3 cellular contexts compared by ENCODE assay signal in genomic region chr2:18911416-18911815, GRCh38.
TF ChIP-seq lines count a peak whose summit lies in the region.

No MANE protein-coding gene starts in this region.

TF ChIP-seq in SK-N-SH, 30 proteins besides CTCF, POLR2A, EP300 and RAD21 (continued from another document):
- TF ChIP-seq TEAD4 (IDR thresholded peaks at IDR 0.05; ENCODE audit: borderline replicate concordance, insufficient read depth) (no peak), CHD2 (IDR thresholded peaks at IDR 0.05; ENCODE audit: low read length, partially characterized antibody) (no peak), SIN3A (IDR thresholded peaks at IDR 0.05; ENCODE audit: borderline replicate concordance, low read depth, low read length) (no peak), ZBTB33 (IDR thresholded peaks at IDR 0.05; ENCODE audit: borderline replicate concordance, low read depth) (no peak), MXI1 (IDR thresholded peaks at IDR 0.05; ENCODE audit: low read depth, low read length) (no peak), FOXJ3 (CRISPR knock-in tag; IDR thresholded peaks at IDR 0.05) (no peak), NFIC (IDR thresholded peaks at IDR 0.05; ENCODE audit: borderline replicate concordance) (no peak), IRF3 (IDR thresholded peaks at IDR 0.05; ENCODE audit: low read depth, low read length) (no peak), USF1 (IDR thresholded peaks at IDR 0.05; ENCODE audit: borderline replicate concordance, low read depth) (no peak)

TF ChIP-seq in SK-N-SH treated with all-trans-retinoic acid at 6 μM for 48 hours, 23 proteins besides CTCF, POLR2A, EP300 and RAD21 (continued from another document):
- TF ChIP-seq ISL1 (CRISPR knock-in tag; IDR thresholded peaks at IDR 0.05) (no peak), ZC3H10 (CRISPR knock-in tag; IDR thresholded peaks at IDR 0.05) (no peak), BACH2 (CRISPR knock-in tag; IDR thresholded peaks at IDR 0.05; ENCODE audit: borderline replicate concordance) (no peak), TSHZ2 (CRISPR knock-in tag; IDR thresholded peaks at IDR 0.05) (no peak), ZFP3 (CRISPR knock-in tag; IDR thresholded peaks at IDR 0.05) (no peak), SNAI2 (CRISPR knock-in tag; IDR thresholded peaks at IDR 0.05) (no peak), PATZ1 (CRISPR knock-in tag; IDR thresholded peaks at IDR 0.05; ENCODE audit: borderline replicate concordance) (no peak), GLIS3 (CRISPR knock-in tag; IDR thresholded peaks at IDR 0.05) (no peak), CSRNP3 (CRISPR knock-in tag; IDR thresholded peaks at IDR 0.05) (no peak), TOX (CRISPR knock-in tag; IDR thresholded peaks at IDR 0.05; ENCODE audit: borderline replicate concordance) (no peak), TCF4 (CRISPR knock-in tag; IDR thresholded peaks at IDR 0.05; ENCODE audit: borderline replicate concordance) (no peak), OSR1 (CRISPR knock-in tag; IDR thresholded peaks at IDR 0.05) (no peak), CSDC2 (CRISPR knock-in tag; IDR thresholded peaks at IDR 0.05) (no peak), RARB (CRISPR knock-in tag; IDR thresholded peaks at IDR 0.05) (no peak), POU6F1 (CRISPR knock-in tag; IDR thresholded peaks at IDR 0.05; ENCODE audit: borderline replicate concordance, low read depth) (no peak), CREB5 (CRISPR knock-in tag; IDR thresholded peaks at IDR 0.05; ENCODE audit: low read depth) (no peak), ESRRG (CRISPR knock-in tag; IDR thresholded peaks at IDR 0.05) (no peak)

TF ChIP-seq in H1, 55 proteins besides CTCF, POLR2A, EP300 and RAD21 (continued from another document):
- TF ChIP-seq ATF3 (IDR thresholded peaks at IDR 0.05; ENCODE audit: insufficient read depth, low read depth, low read length) (no peak), CHD2 (IDR thresholded peaks at IDR 0.05; ENCODE audit: low read length) (no peak), KDM1A (IDR thresholded peaks at IDR 0.05; ENCODE audit: borderline replicate concordance, low read length) (no peak), KDM5A (IDR thresholded peaks at IDR 0.05; ENCODE audit: low read length) (no peak), MAFK (IDR thresholded peaks at IDR 0.05; ENCODE audit: low read depth, low read length) (no peak), SIN3A (conservative IDR thresholded peaks at IDR 0.05 in 1 of 2, IDR thresholded peaks at IDR 0.05 in 1 of 2; ENCODE audit: low read depth in 1 of 2, low read length in 2 of 2) (no peak), E2F6 (IDR thresholded peaks at IDR 0.05) (no peak), POLR2AphosphoS5 (IDR thresholded peaks at IDR 0.05; ENCODE audit: low read depth, low read length) (no peak), POU5F1 (IDR thresholded peaks at IDR 0.05; ENCODE audit: low read depth, low read length) (no peak)
